1 cellular context compared by ENCODE assay signal in the genomic region with DNA sequence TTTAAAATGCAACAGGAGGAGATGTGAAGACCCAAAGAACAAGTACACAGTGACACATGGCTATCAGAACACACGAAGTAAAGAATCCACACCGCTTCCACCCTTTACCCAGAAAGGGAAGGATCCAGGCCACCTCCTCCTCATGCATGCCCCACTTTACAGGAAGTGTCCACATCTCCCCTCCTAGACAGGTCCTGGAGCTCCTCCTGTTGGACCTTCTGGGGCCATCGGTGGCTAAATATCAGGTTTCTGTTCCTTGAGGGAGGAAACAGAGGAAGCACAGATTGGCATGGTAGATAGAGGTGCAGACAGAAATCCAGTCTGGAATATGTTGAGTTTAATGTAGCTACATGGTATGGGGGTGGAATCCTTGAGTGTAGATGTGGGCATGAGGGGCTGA.
TF ChIP-seq lines count a peak whose summit lies in the region.

No MANE protein-coding gene starts in this region.

TF ChIP-seq in HepG2, 621 proteins besides CTCF, POLR2A, EP300 and RAD21 (continued from another document and continues in another):
- TF ChIP-seq, protein P1, sequence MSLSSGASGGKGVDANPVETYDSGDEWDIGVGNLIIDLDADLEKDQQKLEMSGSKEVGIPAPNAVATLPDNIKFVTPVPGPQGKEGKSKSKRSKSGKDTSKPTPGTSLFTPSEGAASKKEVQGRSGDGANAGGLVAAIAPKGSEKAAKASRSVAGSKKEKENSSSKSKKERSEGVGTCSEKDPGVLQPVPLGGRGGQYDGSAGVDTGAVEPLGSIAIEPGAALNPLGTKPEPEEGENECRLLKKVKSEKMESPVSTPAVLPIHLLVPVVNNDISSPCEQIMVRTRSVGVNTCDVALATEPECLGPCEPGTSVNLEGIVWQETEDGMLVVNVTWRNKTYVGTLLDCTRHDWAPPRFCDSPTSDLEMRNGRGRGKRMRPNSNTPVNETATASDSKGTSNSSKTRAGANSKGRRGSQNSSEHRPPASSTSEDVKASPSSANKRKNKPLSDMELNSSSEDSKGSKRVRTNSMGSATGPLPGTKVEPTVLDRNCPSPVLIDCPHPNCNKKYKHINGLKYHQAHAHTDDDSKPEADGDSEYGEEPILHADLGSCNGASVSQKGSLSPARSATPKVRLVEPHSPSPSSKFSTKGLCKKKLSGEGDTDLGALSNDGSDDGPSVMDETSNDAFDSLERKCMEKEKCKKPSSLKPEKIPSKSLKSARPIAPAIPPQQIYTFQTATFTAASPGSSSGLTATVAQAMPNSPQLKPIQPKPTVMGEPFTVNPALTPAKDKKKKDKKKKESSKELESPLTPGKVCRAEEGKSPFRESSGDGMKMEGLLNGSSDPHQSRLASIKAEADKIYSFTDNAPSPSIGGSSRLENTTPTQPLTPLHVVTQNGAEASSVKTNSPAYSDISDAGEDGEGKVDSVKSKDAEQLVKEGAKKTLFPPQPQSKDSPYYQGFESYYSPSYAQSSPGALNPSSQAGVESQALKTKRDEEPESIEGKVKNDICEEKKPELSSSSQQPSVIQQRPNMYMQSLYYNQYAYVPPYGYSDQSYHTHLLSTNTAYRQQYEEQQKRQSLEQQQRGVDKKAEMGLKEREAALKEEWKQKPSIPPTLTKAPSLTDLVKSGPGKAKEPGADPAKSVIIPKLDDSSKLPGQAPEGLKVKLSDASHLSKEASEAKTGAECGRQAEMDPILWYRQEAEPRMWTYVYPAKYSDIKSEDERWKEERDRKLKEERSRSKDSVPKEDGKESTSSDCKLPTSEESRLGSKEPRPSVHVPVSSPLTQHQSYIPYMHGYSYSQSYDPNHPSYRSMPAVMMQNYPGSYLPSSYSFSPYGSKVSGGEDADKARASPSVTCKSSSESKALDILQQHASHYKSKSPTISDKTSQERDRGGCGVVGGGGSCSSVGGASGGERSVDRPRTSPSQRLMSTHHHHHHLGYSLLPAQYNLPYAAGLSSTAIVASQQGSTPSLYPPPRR (CRISPR knock-in tag; IDR thresholded peaks at IDR 0.05; ENCODE audit: borderline replicate concordance): no peak
- no peak for TF ChIP-seq SOX13 (IDR thresholded peaks at IDR 0.05)
- TF ChIP-seq SOX13 (CRISPR knock-in tag; conservative IDR thresholded peaks at IDR 0.05 in 1 of 2, IDR thresholded peaks at IDR 0.05 in 1 of 2): no peak
- TF ChIP-seq, protein P2, sequence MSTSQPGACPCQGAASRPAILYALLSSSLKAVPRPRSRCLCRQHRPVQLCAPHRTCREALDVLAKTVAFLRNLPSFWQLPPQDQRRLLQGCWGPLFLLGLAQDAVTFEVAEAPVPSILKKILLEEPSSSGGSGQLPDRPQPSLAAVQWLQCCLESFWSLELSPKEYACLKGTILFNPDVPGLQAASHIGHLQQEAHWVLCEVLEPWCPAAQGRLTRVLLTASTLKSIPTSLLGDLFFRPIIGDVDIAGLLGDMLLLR (CRISPR knock-in tag; IDR thresholded peaks at IDR 0.05): no peak
- no peak for TF ChIP-seq LCORL (IDR thresholded peaks at IDR 0.05)
- TF ChIP-seq LCORL (CRISPR knock-in tag; IDR thresholded peaks at IDR 0.05): 0 out of 2 replicates have a peak, but pooled peaks have one; percentile 30
- TF ChIP-seq TOPORS (CRISPR knock-in tag; IDR thresholded peaks at IDR 0.05): no peak
- TF ChIP-seq, protein P3, sequence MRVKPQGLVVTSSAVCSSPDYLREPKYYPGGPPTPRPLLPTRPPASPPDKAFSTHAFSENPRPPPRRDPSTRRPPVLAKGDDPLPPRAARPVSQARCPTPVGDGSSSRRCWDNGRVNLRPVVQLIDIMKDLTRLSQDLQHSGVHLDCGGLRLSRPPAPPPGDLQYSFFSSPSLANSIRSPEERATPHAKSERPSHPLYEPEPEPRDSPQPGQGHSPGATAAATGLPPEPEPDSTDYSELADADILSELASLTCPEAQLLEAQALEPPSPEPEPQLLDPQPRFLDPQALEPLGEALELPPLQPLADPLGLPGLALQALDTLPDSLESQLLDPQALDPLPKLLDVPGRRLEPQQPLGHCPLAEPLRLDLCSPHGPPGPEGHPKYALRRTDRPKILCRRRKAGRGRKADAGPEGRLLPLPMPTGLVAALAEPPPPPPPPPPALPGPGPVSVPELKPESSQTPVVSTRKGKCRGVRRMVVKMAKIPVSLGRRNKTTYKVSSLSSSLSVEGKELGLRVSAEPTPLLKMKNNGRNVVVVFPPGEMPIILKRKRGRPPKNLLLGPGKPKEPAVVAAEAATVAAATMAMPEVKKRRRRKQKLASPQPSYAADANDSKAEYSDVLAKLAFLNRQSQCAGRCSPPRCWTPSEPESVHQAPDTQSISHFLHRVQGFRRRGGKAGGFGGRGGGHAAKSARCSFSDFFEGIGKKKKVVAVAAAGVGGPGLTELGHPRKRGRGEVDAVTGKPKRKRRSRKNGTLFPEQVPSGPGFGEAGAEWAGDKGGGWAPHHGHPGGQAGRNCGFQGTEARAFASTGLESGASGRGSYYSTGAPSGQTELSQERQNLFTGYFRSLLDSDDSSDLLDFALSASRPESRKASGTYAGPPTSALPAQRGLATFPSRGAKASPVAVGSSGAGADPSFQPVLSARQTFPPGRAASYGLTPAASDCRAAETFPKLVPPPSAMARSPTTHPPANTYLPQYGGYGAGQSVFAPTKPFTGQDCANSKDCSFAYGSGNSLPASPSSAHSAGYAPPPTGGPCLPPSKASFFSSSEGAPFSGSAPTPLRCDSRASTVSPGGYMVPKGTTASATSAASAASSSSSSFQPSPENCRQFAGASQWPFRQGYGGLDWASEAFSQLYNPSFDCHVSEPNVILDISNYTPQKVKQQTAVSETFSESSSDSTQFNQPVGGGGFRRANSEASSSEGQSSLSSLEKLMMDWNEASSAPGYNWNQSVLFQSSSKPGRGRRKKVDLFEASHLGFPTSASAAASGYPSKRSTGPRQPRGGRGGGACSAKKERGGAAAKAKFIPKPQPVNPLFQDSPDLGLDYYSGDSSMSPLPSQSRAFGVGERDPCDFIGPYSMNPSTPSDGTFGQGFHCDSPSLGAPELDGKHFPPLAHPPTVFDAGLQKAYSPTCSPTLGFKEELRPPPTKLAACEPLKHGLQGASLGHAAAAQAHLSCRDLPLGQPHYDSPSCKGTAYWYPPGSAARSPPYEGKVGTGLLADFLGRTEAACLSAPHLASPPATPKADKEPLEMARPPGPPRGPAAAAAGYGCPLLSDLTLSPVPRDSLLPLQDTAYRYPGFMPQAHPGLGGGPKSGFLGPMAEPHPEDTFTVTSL (CRISPR knock-in tag; IDR thresholded peaks at IDR 0.05; ENCODE audit: borderline replicate concordance): no peak
- no peak for TF ChIP-seq POGZ (CRISPR knock-in tag; IDR thresholded peaks at IDR 0.05)
- TF ChIP-seq, protein P4, sequence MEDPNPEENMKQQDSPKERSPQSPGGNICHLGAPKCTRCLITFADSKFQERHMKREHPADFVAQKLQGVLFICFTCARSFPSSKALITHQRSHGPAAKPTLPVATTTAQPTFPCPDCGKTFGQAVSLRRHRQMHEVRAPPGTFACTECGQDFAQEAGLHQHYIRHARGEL (CRISPR knock-in tag; IDR thresholded peaks at IDR 0.05): no peak
- peak; percentile 37; the same call in 1 of the 2 replicates for TF ChIP-seq ELF1 (CRISPR knock-in tag; IDR thresholded peaks at IDR 0.05)
- no peak for TF ChIP-seq KLF16 (CRISPR knock-in tag; IDR thresholded peaks at IDR 0.05)
- 0 out of 2 replicates have a peak, but pooled peaks have one; percentile 29 for TF ChIP-seq ZMYM4 (CRISPR knock-in tag; IDR thresholded peaks at IDR 0.05)
- no peak for TF ChIP-seq ZNF337 (CRISPR knock-in tag; IDR thresholded peaks at IDR 0.05; ENCODE audit: borderline replicate concordance, low read depth)
- no peak for TF ChIP-seq CBX1 (IDR thresholded peaks at IDR 0.05; ENCODE audit: low read depth)
- TF ChIP-seq, protein P5, sequence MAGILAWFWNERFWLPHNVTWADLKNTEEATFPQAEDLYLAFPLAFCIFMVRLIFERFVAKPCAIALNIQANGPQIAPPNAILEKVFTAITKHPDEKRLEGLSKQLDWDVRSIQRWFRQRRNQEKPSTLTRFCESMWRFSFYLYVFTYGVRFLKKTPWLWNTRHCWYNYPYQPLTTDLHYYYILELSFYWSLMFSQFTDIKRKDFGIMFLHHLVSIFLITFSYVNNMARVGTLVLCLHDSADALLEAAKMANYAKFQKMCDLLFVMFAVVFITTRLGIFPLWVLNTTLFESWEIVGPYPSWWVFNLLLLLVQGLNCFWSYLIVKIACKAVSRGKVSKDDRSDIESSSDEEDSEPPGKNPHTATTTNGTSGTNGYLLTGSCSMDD (CRISPR knock-in tag; IDR thresholded peaks at IDR 0.05): no peak
- TF ChIP-seq MXI1 (IDR thresholded peaks at IDR 0.05; ENCODE audit: borderline replicate concordance, low read depth, low read length): no peak
- no peak for TF ChIP-seq GTF2F1 (IDR thresholded peaks at IDR 0.05; ENCODE audit: low read length)
- peak; percentile 86; the same call in 1 of the 2 replicates for TF ChIP-seq SIX1 (CRISPR knock-in tag; IDR thresholded peaks at IDR 0.05; ENCODE audit: borderline replicate concordance)
- no peak for TF ChIP-seq DNMT3B (CRISPR knock-in tag; conservative IDR thresholded peaks at IDR 0.05)
- no peak for TF ChIP-seq ZSCAN29 (CRISPR knock-in tag; conservative IDR thresholded peaks at IDR 0.05)
- TF ChIP-seq, protein P6, sequence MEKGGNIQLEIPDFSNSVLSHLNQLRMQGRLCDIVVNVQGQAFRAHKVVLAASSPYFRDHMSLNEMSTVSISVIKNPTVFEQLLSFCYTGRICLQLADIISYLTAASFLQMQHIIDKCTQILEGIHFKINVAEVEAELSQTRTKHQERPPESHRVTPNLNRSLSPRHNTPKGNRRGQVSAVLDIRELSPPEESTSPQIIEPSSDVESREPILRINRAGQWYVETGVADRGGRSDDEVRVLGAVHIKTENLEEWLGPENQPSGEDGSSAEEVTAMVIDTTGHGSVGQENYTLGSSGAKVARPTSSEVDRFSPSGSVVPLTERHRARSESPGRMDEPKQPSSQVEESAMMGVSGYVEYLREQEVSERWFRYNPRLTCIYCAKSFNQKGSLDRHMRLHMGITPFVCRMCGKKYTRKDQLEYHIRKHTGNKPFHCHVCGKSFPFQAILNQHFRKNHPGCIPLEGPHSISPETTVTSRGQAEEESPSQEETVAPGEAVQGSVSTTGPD (CRISPR knock-in tag; IDR thresholded peaks at IDR 0.05): no peak
- TF ChIP-seq NR2F1 (CRISPR knock-in tag; IDR thresholded peaks at IDR 0.05): no peak
- TF ChIP-seq, protein P7, sequence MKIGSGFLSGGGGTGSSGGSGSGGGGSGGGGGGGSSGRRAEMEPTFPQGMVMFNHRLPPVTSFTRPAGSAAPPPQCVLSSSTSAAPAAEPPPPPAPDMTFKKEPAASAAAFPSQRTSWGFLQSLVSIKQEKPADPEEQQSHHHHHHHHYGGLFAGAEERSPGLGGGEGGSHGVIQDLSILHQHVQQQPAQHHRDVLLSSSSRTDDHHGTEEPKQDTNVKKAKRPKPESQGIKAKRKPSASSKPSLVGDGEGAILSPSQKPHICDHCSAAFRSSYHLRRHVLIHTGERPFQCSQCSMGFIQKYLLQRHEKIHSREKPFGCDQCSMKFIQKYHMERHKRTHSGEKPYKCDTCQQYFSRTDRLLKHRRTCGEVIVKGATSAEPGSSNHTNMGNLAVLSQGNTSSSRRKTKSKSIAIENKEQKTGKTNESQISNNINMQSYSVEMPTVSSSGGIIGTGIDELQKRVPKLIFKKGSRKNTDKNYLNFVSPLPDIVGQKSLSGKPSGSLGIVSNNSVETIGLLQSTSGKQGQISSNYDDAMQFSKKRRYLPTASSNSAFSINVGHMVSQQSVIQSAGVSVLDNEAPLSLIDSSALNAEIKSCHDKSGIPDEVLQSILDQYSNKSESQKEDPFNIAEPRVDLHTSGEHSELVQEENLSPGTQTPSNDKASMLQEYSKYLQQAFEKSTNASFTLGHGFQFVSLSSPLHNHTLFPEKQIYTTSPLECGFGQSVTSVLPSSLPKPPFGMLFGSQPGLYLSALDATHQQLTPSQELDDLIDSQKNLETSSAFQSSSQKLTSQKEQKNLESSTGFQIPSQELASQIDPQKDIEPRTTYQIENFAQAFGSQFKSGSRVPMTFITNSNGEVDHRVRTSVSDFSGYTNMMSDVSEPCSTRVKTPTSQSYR (CRISPR knock-in tag; IDR thresholded peaks at IDR 0.05; ENCODE audit: borderline replicate concordance): no peak
- TF ChIP-seq, protein P8, sequence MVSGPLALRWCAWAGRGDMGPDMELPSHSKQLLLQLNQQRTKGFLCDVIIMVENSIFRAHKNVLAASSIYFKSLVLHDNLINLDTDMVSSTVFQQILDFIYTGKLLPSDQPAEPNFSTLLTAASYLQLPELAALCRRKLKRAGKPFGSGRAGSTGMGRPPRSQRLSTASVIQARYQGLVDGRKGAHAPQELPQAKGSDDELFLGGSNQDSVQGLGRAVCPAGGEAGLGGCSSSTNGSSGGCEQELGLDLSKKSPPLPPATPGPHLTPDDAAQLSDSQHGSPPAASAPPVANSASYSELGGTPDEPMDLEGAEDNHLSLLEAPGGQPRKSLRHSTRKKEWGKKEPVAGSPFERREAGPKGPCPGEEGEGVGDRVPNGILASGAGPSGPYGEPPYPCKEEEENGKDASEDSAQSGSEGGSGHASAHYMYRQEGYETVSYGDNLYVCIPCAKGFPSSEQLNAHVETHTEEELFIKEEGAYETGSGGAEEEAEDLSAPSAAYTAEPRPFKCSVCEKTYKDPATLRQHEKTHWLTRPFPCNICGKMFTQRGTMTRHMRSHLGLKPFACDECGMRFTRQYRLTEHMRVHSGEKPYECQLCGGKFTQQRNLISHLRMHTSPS (CRISPR knock-in tag; IDR thresholded peaks at IDR 0.05; ENCODE audit: low read depth): no peak
- no peak for TF ChIP-seq HNF4G (IDR thresholded peaks at IDR 0.05; ENCODE audit: borderline replicate concordance, low read depth, low read length)
- no peak for TF ChIP-seq HNF4G (CRISPR knock-in tag; IDR thresholded peaks at IDR 0.05; ENCODE audit: borderline replicate concordance, low read depth)
- TF ChIP-seq ISL2 (CRISPR knock-in tag; IDR thresholded peaks at IDR 0.05): no peak
- no peak for TF ChIP-seq ZMYM3 (CRISPR knock-in tag; IDR thresholded peaks at IDR 0.05)
- no peak for TF ChIP-seq ZEB1 (IDR thresholded peaks at IDR 0.05; ENCODE audit: insufficient replicate concordance, low read depth)
- no peak for TF ChIP-seq KLF15 (CRISPR knock-in tag; IDR thresholded peaks at IDR 0.05; ENCODE audit: borderline replicate concordance)
- TF ChIP-seq, protein P9, sequence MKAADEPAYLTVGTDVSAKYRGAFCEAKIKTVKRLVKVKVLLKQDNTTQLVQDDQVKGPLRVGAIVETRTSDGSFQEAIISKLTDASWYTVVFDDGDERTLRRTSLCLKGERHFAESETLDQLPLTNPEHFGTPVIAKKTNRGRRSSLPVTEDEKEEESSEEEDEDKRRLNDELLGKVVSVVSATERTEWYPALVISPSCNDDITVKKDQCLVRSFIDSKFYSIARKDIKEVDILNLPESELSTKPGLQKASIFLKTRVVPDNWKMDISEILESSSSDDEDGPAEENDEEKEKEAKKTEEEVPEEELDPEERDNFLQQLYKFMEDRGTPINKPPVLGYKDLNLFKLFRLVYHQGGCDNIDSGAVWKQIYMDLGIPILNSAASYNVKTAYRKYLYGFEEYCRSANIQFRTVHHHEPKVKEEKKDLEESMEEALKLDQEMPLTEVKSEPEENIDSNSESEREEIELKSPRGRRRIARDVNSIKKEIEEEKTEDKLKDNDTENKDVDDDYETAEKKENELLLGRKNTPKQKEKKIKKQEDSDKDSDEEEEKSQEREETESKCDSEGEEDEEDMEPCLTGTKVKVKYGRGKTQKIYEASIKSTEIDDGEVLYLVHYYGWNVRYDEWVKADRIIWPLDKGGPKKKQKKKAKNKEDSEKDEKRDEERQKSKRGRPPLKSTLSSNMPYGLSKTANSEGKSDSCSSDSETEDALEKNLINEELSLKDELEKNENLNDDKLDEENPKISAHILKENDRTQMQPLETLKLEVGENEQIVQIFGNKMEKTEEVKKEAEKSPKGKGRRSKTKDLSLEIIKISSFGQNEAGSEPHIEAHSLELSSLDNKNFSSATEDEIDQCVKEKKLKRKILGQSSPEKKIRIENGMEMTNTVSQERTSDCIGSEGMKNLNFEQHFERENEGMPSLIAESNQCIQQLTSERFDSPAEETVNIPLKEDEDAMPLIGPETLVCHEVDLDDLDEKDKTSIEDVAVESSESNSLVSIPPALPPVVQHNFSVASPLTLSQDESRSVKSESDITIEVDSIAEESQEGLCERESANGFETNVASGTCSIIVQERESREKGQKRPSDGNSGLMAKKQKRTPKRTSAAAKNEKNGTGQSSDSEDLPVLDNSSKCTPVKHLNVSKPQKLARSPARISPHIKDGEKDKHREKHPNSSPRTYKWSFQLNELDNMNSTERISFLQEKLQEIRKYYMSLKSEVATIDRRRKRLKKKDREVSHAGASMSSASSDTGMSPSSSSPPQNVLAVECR (CRISPR knock-in tag; IDR thresholded peaks at IDR 0.05; ENCODE audit: borderline replicate concordance): 0 out of 2 replicates have a peak, but pooled peaks have one; percentile 33
